In genomic region chr2:234496835-234497591, GRCh38 we compare ENCODE assay signal across 8 cellular contexts. TPM values are rescaled to one million over a fixed set of nuclear protein-coding genes. Genes with fewer than 3 reads are reported as not detected.
DNase-seq lines count a peak whose midpoint lies in the region; ATAC-seq and TF ChIP-seq lines count a peak whose summit lies in the region.

A gene with protein sequence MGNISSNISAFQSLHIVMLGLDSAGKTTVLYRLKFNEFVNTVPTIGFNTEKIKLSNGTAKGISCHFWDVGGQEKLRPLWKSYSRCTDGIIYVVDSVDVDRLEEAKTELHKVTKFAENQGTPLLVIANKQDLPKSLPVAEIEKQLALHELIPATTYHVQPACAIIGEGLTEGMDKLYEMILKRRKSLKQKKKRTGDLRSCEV (minus strand): TSS chr2:234497081. CDS start chr2:234496586, 495 bp downstream.

- H3K4me3 ChIP-seq in GM12865 (ENCODE audit: low read depth, low read length) (peak within 1 kb of the TSS; percentile 75), kidney epithelial cell (ENCODE audit: low read depth, low read length) (peak within 1 kb of the TSS; percentile 100)

- CTCF ChIA-PET in HEK293T (lab: Yijun Ruan, JAX), result interaction anchor here (0.8 kb wide), 1 partner anchor 207 kb away, joined by 3 read pairs; no protein-coding TSS in a partner anchor

- no peaks in the 10 kb centered on the region for H3K27me3 ChIP-seq in kidney epithelial cell (ENCODE audit: control insufficient read depth, insufficient read depth, low read length)

- peak; percentile 61 for DNase-seq in GM12865 (ENCODE audit: low read depth)
- peak; percentile 79 for DNase-seq in HEK293T (ENCODE audit: extremely low spot score)
- DNase-seq in NCI-H1105 (lab: John Stamatoyannopoulos, UW), result peak; percentile 61
- peak; percentile 91 for DNase-seq in cerebellum (ENCODE audit: low spot score)
- no peak for DNase-seq in kidney epithelial cell (ENCODE audit: low read depth)
- peak; percentile 64 for DNase-seq in stimulated activated CD4-positive, alpha-beta T cell treated with anti-CD3 and anti-CD28 coated beads, Interleukin-15, amount 100 ng/mL, for 24 hours
- DNase-seq in MV-4-11 (lab: John Stamatoyannopoulos, UW), result no peak

- TF ChIP-seq CTCF in GM12865 (IDR thresholded peaks at IDR 0.05; ENCODE audit: insufficient read depth, low read depth, low read length, missing control alignments) (no peak), kidney epithelial cell (IDR thresholded peaks at IDR 0.05; ENCODE audit: insufficient read depth, low read length, poor library complexity, severe bottlenecking) (no peak)

- peak; percentile 50 to 60 for ATAC-seq in activated CD4-positive, CD25-positive, alpha-beta regulatory T cell treated with anti-CD3 and anti-CD28 coated beads, Interleukin-2, amount 50 U/mL, for 24 hours

- POLR2A ChIA-PET in HEK293T (lab: Yijun Ruan, JAX), result interaction anchor here (0.6 to 1.6 kb wide), 9 partner anchors 32 to 336 kb away, joined by 3 to 7 read pairs (median 3); no protein-coding TSS in a partner anchor

- peaks cover 6% of the 10 kb centered on the region for H3K36me3 ChIP-seq in kidney epithelial cell (ENCODE audit: control insufficient read depth, insufficient read depth, low read length)

TF ChIP-seq in HEK293T, 16 proteins besides CTCF, POLR2A, EP300 and RAD21:
- TF ChIP-seq PKNOX1 (IDR thresholded peaks at IDR 0.05), result no peak
- TF ChIP-seq BHLHE40 (IDR thresholded peaks at IDR 0.05; ENCODE audit: borderline replicate concordance), result no peak
- TF ChIP-seq L3MBTL2 (conservative IDR thresholded peaks at IDR 0.05), result no peak

RNA-seq across cellular contexts. Expression of the gene that starts here (rescaled TPM):
- total RNA-seq in cerebellum, result 17.5 TPM
- 115 and 120 TPM in 2 replicates for total RNA-seq in kidney epithelial cell

Comparison
In these comparisons a context has a peak if more than half of its experiments do, and no peak if none do; other contexts are left out.
1. DNase-seq: peak in GM12865 (single experiment), HEK293T (single experiment), NCI-H1105 (single experiment), cerebellum (single experiment) and stimulated activated CD4-positive, alpha-beta T cell treated with anti-CD3 and anti-CD28 coated beads, Interleukin-15, amount 100 ng/mL, for 24 hours (single experiment); none in kidney epithelial cell (single experiment) and MV-4-11 (single experiment).